Comparison of ENCODE assay signal across 11 cellular contexts in genomic region chr4:151854731-151855130, GRCh38.
"Had no signal": no experiment of that assay in that cellular context is flagged by ENCODE, and none has a peak within 500 bp of the region (broad histone marks: within the 10 kb centered on the region; RNA-seq: fewer than 3 reads in every experiment).

No MANE protein-coding gene starts in this region.

- H3K27me3 ChIP-seq: colonic mucosa had no signal

- DNase-seq: activated CD4-positive, alpha-beta T cell treated with anti-CD3 and anti-CD28 coated beads for 1 hour; activated CD4-positive, alpha-beta T cell treated with anti-CD3 and anti-CD28 coated beads, Interleukin-2, amount 50 U/mL, for 48 hours; activated CD8-positive, alpha-beta memory T cell treated with anti-CD3 and anti-CD28 coated beads, Interleukin-2, amount 10 ng/mL, durations not matched to agents 7 days and 5 days; activated effector memory CD4-positive, alpha-beta T cell treated with anti-CD3 and anti-CD28 coated beads, Interleukin-2, amount 50 U/mL, for 16 hours; activated naive CD8-positive, alpha-beta T cell treated with anti-CD3 and anti-CD28 coated beads for 36 hours; activated T-cell treated with anti-CD3 and anti-CD28 coated beads, Interleukin-2, amount 50 U/mL, for 4 hours; anterior cingulate cortex; colonic mucosa; stimulated activated CD4-positive, alpha-beta T cell treated with anti-CD3 and anti-CD28 coated beads, Interleukin-15, amount 100 ng/mL, for 24 hours; stimulated activated CD4-positive, alpha-beta T cell treated with anti-CD3 and anti-CD28 coated beads, Interleukin-4, amount 100 ng/mL, for 24 hours had no signal

- H3K27ac ChIP-seq: colonic mucosa, foreskin keratinocyte had no signal

- H3K4me3 ChIP-seq: colonic mucosa had no signal

- H3K36me3 ChIP-seq: colonic mucosa had no signal

- H3K9me3 ChIP-seq: colonic mucosa had no signal

- H3K4me1 ChIP-seq: colonic mucosa had no signal
